1 cellular context compared by ENCODE assay signal in the genomic region with DNA sequence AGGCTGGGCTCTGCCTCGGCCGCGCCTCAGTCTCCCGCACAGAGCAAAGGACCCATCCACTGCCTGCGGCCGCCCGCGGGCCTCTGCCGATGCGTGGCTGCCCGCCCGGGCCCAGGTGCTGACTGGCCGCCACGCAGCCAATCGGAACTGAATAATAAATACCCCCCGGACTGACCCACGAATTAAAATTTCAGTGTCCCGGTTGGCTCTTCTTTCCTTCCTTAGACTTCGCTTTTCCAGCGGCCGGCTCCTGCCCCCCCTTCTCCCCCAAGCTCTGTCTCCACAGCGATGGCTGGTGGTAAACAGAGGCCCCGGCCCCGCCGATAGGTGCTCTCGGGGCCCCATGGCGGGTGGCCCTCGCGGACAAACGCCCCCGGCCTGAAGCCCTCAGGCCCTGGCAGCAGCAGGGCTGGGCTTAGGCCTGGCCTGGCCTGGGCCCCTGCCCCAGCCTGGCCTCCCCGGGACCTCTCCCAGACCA.
TF ChIP-seq lines count a peak whose summit lies in the region.

No MANE protein-coding gene starts in this region.

TF ChIP-seq in IMR-90, 13 proteins besides CTCF, POLR2A, EP300 and RAD21:
- TF ChIP-seq, protein P1, sequence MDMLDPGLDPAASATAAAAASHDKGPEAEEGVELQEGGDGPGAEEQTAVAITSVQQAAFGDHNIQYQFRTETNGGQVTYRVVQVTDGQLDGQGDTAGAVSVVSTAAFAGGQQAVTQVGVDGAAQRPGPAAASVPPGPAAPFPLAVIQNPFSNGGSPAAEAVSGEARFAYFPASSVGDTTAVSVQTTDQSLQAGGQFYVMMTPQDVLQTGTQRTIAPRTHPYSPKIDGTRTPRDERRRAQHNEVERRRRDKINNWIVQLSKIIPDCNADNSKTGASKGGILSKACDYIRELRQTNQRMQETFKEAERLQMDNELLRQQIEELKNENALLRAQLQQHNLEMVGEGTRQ (IDR thresholded peaks at IDR 0.05; ENCODE audit: low read depth, low read length): no peak
- no peak for TF ChIP-seq MAFK (IDR thresholded peaks at IDR 0.05; ENCODE audit: low read depth, low read length)
- no peak for TF ChIP-seq RCOR1 (IDR thresholded peaks at IDR 0.05; ENCODE audit: insufficient replicate concordance, low read length)
- TF ChIP-seq FOS (IDR thresholded peaks at IDR 0.05; ENCODE audit: low read depth, low read length): no peak
- TF ChIP-seq MXI1 (IDR thresholded peaks at IDR 0.05; ENCODE audit: borderline replicate concordance, low read depth, low read length): no peak
- TF ChIP-seq CEBPB (IDR thresholded peaks at IDR 0.05; ENCODE audit: low read depth, low read length): no peak
- no peak for TF ChIP-seq CHD1 (IDR thresholded peaks at IDR 0.05; ENCODE audit: low read depth, low read length)
- no peak for TF ChIP-seq MAZ (IDR thresholded peaks at IDR 0.05; ENCODE audit: borderline replicate concordance, low read depth, low read length)
- TF ChIP-seq, protein P2, sequence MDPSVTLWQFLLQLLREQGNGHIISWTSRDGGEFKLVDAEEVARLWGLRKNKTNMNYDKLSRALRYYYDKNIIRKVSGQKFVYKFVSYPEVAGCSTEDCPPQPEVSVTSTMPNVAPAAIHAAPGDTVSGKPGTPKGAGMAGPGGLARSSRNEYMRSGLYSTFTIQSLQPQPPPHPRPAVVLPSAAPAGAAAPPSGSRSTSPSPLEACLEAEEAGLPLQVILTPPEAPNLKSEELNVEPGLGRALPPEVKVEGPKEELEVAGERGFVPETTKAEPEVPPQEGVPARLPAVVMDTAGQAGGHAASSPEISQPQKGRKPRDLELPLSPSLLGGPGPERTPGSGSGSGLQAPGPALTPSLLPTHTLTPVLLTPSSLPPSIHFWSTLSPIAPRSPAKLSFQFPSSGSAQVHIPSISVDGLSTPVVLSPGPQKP (IDR thresholded peaks at IDR 0.05; ENCODE audit: borderline replicate concordance, low read depth, low read length): no peak
- TF ChIP-seq NFE2L2 (IDR thresholded peaks at IDR 0.05; ENCODE audit: low read depth, low read length): no peak
- no peak for TF ChIP-seq RFX5 (IDR thresholded peaks at IDR 0.05; ENCODE audit: low read depth, low read length)
